6 cellular contexts compared by ENCODE assay signal in genomic region chr9:137077758-137078693, GRCh38. TPM values are rescaled to one million over a fixed set of nuclear protein-coding genes. Genes with fewer than 3 reads are reported as not detected.
DNase-seq lines count a peak whose midpoint lies in the region; ATAC-seq lines count a peak whose summit lies in the region.

No MANE protein-coding gene starts in this region.

- peaks cover 80% of the 10 kb centered on the region for H3K4me1 ChIP-seq in BLaER1

- peak; percentile 30 for DNase-seq in activated naive CD4-positive, alpha-beta T cell treated with anti-CD3 and anti-CD28 coated beads, Interleukin-2, amount 50 U/mL, for 16 hours
- DNase-seq in mesenteric fat pad (ENCODE audit: low spot score) = peak; percentile 89
- DNase-seq in iPS-NIHi7 (ENCODE audit: extremely low spot score) = no peak
- DNase-seq in MV-4-11 (lab: John Stamatoyannopoulos, UW) = no peak

- H3K36me3 ChIP-seq in BLaER1 = peaks cover 38% of the 10 kb centered on the region

- H3K27ac ChIP-seq in BLaER1 = peak overlapping the region; percentile 64

- ATAC-seq in HG03025 (IDR thresholded peaks at IDR 0.05; ENCODE audit: low FRiP score, unreplicated experiment) = peak; percentile 12

- no peaks in the 10 kb centered on the region for H3K27me3 ChIP-seq in BLaER1

- H3K4me2 ChIP-seq in BLaER1 = peak overlapping the region; percentile 97

- H3K4me3 ChIP-seq in BLaER1 = peak overlapping the region; percentile 81

- peaks cover 50% of the 10 kb centered on the region for H4K20me1 ChIP-seq in BLaER1

- H3K9me3 ChIP-seq in BLaER1 = no peaks in the 10 kb centered on the region

- peak overlapping the region; percentile 79 for H3K9ac ChIP-seq in BLaER1

RNA-seq across cellular contexts. Expression of gene UAP1L1, which starts 0.7 kb away (rescaled TPM):
- 28.1 TPM for total RNA-seq in mesenteric fat pad

RNA-seq across cellular contexts. Expression of gene SAPCD2, which starts 7.7 kb away (rescaled TPM):
- 0.42 TPM for total RNA-seq in mesenteric fat pad

RNA-seq across cellular contexts. Expression of gene MAN1B1, which starts 8.8 kb away (rescaled TPM):
- 33.0 TPM for total RNA-seq in mesenteric fat pad

RNA-seq across cellular contexts. Expression of gene ENTPD2, which starts 24.2 kb away (rescaled TPM):
- total RNA-seq in mesenteric fat pad = not detected

RNA-seq across cellular contexts. Expression of gene NPDC1, which starts 32.0 kb away (rescaled TPM):
- total RNA-seq in mesenteric fat pad = 95.3 TPM

Comparison
In these comparisons a context has a peak if more than half of its experiments do, and no peak if none do; other contexts are left out.
1. DNase-seq: peak in activated naive CD4-positive, alpha-beta T cell treated with anti-CD3 and anti-CD28 coated beads, Interleukin-2, amount 50 U/mL, for 16 hours (single experiment) and mesenteric fat pad (single experiment); none in iPS-NIHi7 (single experiment) and MV-4-11 (single experiment).